Comparison of ENCODE assay signal across 9 cellular contexts in genomic region chr5:143594913-143595818, GRCh38.
DNase-seq lines count a peak whose midpoint lies in the region; ATAC-seq and TF ChIP-seq lines count a peak whose summit lies in the region.
"Had no signal": no experiment of that assay in that cellular context is flagged by ENCODE, and none has a peak within 500 bp of the region (broad histone marks: within the 10 kb centered on the region; RNA-seq: fewer than 3 reads in every experiment).

No MANE protein-coding gene starts in this region.

- no peaks in the 10 kb centered on the region for H3K79me2 ChIP-seq in hepatocyte

- peaks cover 26% of the 10 kb centered on the region for H3K4me1 ChIP-seq in RWPE2 (ENCODE audit: insufficient read depth, poor library complexity, severe bottlenecking)
- H3K4me1 ChIP-seq in hepatocyte (ENCODE audit: insufficient read depth): peaks cover 26% of the 10 kb centered on the region

- ATAC-seq in RWPE2 (ENCODE audit: low read depth): peak; percentile 80

- H3K9me3 Mint-ChIP-seq in HFFc6 (no peaks in the 10 kb centered on the region), chondrocyte (ENCODE audit: low read depth) (no peaks in the 10 kb centered on the region)

- H3K27ac ChIP-seq in RWPE2 (ENCODE audit: poor library complexity, severe bottlenecking): peak overlapping the region; percentile 81
- H3K27ac ChIP-seq in hepatocyte: peak overlapping the region; percentile 73

- H3K4me1 Mint-ChIP-seq in HFFc6 (ENCODE audit: low read depth): peaks cover 23% of the 10 kb centered on the region
- peaks cover 7% of the 10 kb centered on the region for H3K4me1 Mint-ChIP-seq in chondrocyte (ENCODE audit: low read depth)

- DNase-seq in COLO668 (lab: John Stamatoyannopoulos, UW; ENCODE audit: unreplicated experiment) (peak; percentile 34), HFFc6 (peak; percentile 38), RWPE2 (ENCODE audit: low spot score) (no peak), hepatocyte (ENCODE audit: low spot score) (peak; percentile 18), activated gamma-delta T cell (lab: John Stamatoyannopoulos, UW) (no peak), anterior cingulate cortex (lab: John Stamatoyannopoulos, UW) (no peak), chondrocyte (ENCODE audit: low spot score) (no peak)
- no peak for DNase-seq in stimulated activated CD4-positive, alpha-beta T cell treated with anti-CD3 and anti-CD28 coated beads, Interleukin-4, amount 100 ng/mL, for 4 hours

- no peak overlapping the region for H3K4me3 ChIP-seq in RWPE2 (ENCODE audit: severe bottlenecking)
- no peak overlapping the region for H3K4me3 ChIP-seq in hepatocyte

- no peak for TF ChIP-seq CTCF in HFFc6 (IDR thresholded peaks at IDR 0.05)
- no peak for TF ChIP-seq CTCF in RWPE2 (IDR thresholded peaks at IDR 0.05; ENCODE audit: poor library complexity, severe bottlenecking)
- no peak for TF ChIP-seq CTCF in hepatocyte (IDR thresholded peaks at IDR 0.05; ENCODE audit: poor library complexity)
- TF ChIP-seq CTCF in chondrocyte (IDR thresholded peaks at IDR 0.05): no peak

- no peaks in the 10 kb centered on the region for H4K20me1 ChIP-seq in hepatocyte (ENCODE audit: insufficient read depth, poor library complexity, severe bottlenecking)

- H3K27ac Mint-ChIP-seq in HFFc6 (peak overlapping the region; percentile 56), chondrocyte (ENCODE audit: unreplicated experiment) (no peak overlapping the region)
- H3K27ac Mint-ChIP-seq: dendritic cell treated with granulocyte-macrophage colony-stimulating factor and Interleukin-4, amounts not matched to agents 40 ng/mL and 50 ng/mL, for 4 days had no signal

- H2AFZ ChIP-seq in hepatocyte: no peak overlapping the region

- peak overlapping the region; percentile 3; the same call in 1 of the 2 replicates for H3K4me3 Mint-ChIP-seq in HFFc6
- H3K4me3 Mint-ChIP-seq in chondrocyte (ENCODE audit: unreplicated experiment): no peak overlapping the region
- H3K4me3 Mint-ChIP-seq: dendritic cell treated with granulocyte-macrophage colony-stimulating factor and Interleukin-4, amounts not matched to agents 40 ng/mL and 50 ng/mL, for 4 days had no signal

- H3K27me3 Mint-ChIP-seq in HFFc6 (ENCODE audit: insufficient read depth) (no peaks in the 10 kb centered on the region), chondrocyte (ENCODE audit: low read depth) (no peaks in the 10 kb centered on the region)
- H3K27me3 Mint-ChIP-seq: dendritic cell treated with granulocyte-macrophage colony-stimulating factor and Interleukin-4, amounts not matched to agents 40 ng/mL and 50 ng/mL, for 4 days had no signal

- H3K9me3 ChIP-seq in RWPE2 (ENCODE audit: severe bottlenecking) (no peaks in the 10 kb centered on the region), hepatocyte (ENCODE audit: low read depth) (no peaks in the 10 kb centered on the region)

- 53% methylated on average over 6 of the region's 6 CpGs for WGBS in hepatocyte (ENCODE audit: low lambda C conversion rate, missing lambda C conversion rate)

- H3K36me3 Mint-ChIP-seq in HFFc6 (ENCODE audit: low read depth) (no peaks in the 10 kb centered on the region; the same call in 1 of the 2 replicates), chondrocyte (ENCODE audit: low read depth) (no peaks in the 10 kb centered on the region)

- no peak overlapping the region for H3K4me2 ChIP-seq in hepatocyte

- H3K36me3 ChIP-seq in RWPE2 (ENCODE audit: low read depth): no peaks in the 10 kb centered on the region
- H3K36me3 ChIP-seq in hepatocyte (replicated peaks; ENCODE audit: insufficient read depth, low read depth): no peaks in the 10 kb centered on the region

- no peaks in the 10 kb centered on the region for H3K9me2 ChIP-seq in hepatocyte (replicated peaks; ENCODE audit: insufficient read depth)

- H3K27me3 ChIP-seq in RWPE2 (ENCODE audit: insufficient read depth, poor library complexity, severe bottlenecking) (no peaks in the 10 kb centered on the region), hepatocyte (no peaks in the 10 kb centered on the region)

Comparison
In these comparisons a context has a peak if more than half of its experiments do, and no peak if none do; other contexts are left out.
1. DNase-seq: peak in COLO668 (single experiment), HFFc6 (single experiment) and hepatocyte (single experiment); none in RWPE2 (single experiment), activated gamma-delta T cell (single experiment), stimulated activated CD4-positive, alpha-beta T cell treated with anti-CD3 and anti-CD28 coated beads, Interleukin-4, amount 100 ng/mL, for 4 hours (0 of 2), anterior cingulate cortex (0 of 58) and chondrocyte (single experiment).